In the genomic region with DNA sequence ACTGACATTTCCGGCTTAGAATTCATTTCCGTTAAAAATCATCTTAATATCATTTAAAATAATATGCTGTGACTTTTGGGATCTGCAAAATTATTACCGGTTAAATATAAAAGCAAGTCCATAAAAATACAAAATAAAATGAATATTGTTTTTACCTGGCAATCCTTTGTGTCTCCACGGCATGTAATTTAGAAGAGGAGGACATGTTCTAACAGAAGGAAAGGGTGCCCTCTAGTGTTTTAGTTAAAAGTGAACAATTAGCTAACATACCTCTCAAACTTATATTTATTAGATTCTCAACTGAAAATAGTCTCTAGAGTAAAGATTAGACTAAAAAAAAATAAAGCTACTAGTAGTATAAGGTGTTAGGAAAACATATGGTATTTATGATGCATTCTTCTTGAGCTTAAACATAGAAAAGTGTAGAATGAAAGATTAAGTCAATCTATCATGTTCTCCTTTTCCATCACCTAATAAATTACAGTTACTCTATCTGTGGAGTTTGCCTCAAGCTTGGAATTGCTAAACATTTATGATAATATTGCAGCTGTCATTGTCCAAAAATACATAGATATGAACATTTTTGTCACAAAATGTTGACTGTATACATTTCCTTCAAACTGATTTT, we compare ENCODE assay signal across 8 cellular contexts.
DNase-seq lines count a peak whose midpoint lies in the region; ATAC-seq and TF ChIP-seq lines count a peak whose summit lies in the region.

No MANE protein-coding gene starts in this region.

- peak; percentile 50; the same call in 1 of the 2 replicates for TF ChIP-seq CTCF in KMS-11 (conservative IDR thresholded peaks at IDR 0.05; ENCODE audit: low read depth, low read length)
- TF ChIP-seq CTCF in parathyroid adenoma (IDR thresholded peaks at IDR 0.05): peak; percentile 6

- no peaks in the 10 kb centered on the region for H3K9me3 ChIP-seq in parathyroid adenoma (ENCODE audit: control insufficient read depth, low read length)

- H3K4me2 ChIP-seq in KMS-11 (no peak overlapping the region), parathyroid adenoma (ENCODE audit: low read length) (no peak overlapping the region)

- H3K79me2 ChIP-seq in KMS-11 (ENCODE audit: insufficient read depth, low read depth) (no peaks in the 10 kb centered on the region), parathyroid adenoma (no peaks in the 10 kb centered on the region)

- peak; percentile 75 for DNase-seq in Ammon's horn (ENCODE audit: low spot score)
- DNase-seq in RPMI8226: peak; percentile 38
- DNase-seq in fibroblast of gingiva (ENCODE audit: low read depth): peak; percentile 39
- no peak for DNase-seq in NK-92 treated with Interleukin-12 subunit alpha and Interleukin-12 subunit beta, amount 100 ng/mL, for 24 hours (lab: John Stamatoyannopoulos, UW)
- DNase-seq in DMS79 (lab: John Stamatoyannopoulos, UW): no peak

- H3K36me3 ChIP-seq in KMS-11 (ENCODE audit: insufficient read depth) (no peaks in the 10 kb centered on the region), parathyroid adenoma (ENCODE audit: control insufficient read depth, insufficient read depth, low read length) (no peaks in the 10 kb centered on the region)

- H2AFZ ChIP-seq in KMS-11 (ENCODE audit: low read depth): no peak overlapping the region
- no peak overlapping the region for H2AFZ ChIP-seq in parathyroid adenoma

- H3K27me3 ChIP-seq in KMS-11 (ENCODE audit: insufficient read depth, low read depth) (no peaks in the 10 kb centered on the region), parathyroid adenoma (ENCODE audit: control insufficient read depth, insufficient read depth, low read length) (no peaks in the 10 kb centered on the region)

- H3K4me1 ChIP-seq in KMS-11 (ENCODE audit: low read depth, poor library complexity, severe bottlenecking): no peaks in the 10 kb centered on the region
- H3K4me1 ChIP-seq in parathyroid adenoma: no peaks in the 10 kb centered on the region

- H3K9ac ChIP-seq in KMS-11 (no peak overlapping the region), parathyroid adenoma (no peak overlapping the region)

- no peak overlapping the region for H3K27ac ChIP-seq in KMS-11
- H3K27ac ChIP-seq in parathyroid adenoma: no peak overlapping the region

- ATAC-seq in GM19351 (IDR thresholded peaks at IDR 0.05; ENCODE audit: unreplicated experiment): peak; percentile 83

- H3K4me3 ChIP-seq in KMS-11 (IDR thresholded peaks at IDR 0.05; ENCODE audit: insufficient read depth, low read depth, low read length) (no peak overlapping the region), parathyroid adenoma (ENCODE audit: low read depth, low read length) (no peak overlapping the region)

- no peaks in the 10 kb centered on the region for H4K20me1 ChIP-seq in KMS-11 (ENCODE audit: insufficient read depth)

Comparison
In these comparisons a context has a peak if more than half of its experiments do, and no peak if none do; other contexts are left out.
1. DNase-seq: peak in Ammon's horn (single experiment), RPMI8226 (single experiment) and fibroblast of gingiva (single experiment); none in NK-92 treated with Interleukin-12 subunit alpha and Interleukin-12 subunit beta, amount 100 ng/mL, for 24 hours (single experiment) and DMS79 (single experiment).